ENCODE assay signal across 4 cellular contexts in the genomic region with DNA sequence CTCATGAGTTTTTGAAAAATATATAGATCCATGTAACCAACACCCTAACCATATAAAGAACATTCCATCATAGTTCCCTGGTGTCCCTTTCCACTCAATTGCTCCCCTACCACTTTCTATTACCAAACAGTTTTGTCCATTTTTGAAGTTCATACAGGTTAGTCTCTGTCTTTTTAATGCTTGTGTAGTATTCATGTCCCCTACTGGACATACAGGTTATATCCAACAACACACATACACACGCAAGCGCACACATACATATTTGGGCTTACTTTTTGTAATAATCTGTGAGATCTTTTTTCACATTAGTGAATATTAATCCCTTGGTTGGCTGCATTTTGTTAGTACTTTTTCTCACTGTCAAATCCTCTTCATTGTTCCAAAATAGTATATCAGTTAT.
TF ChIP-seq lines count a peak whose summit lies in the region.

No MANE protein-coding gene starts in this region.

TF ChIP-seq in SK-N-SH, 30 proteins besides CTCF, POLR2A, EP300 and RAD21:
- peak; percentile 27; the same call in 1 of the 2 replicates for TF ChIP-seq POLR2AphosphoS5 (IDR thresholded peaks at IDR 0.05; ENCODE audit: low read depth, low read length)
- no peak for TF ChIP-seq JUND (IDR thresholded peaks at IDR 0.05)

TF ChIP-seq in SK-N-SH treated with all-trans-retinoic acid at 6 μM for 48 hours, 23 proteins besides CTCF, POLR2A, EP300 and RAD21:
- TF ChIP-seq RARB (CRISPR knock-in tag; IDR thresholded peaks at IDR 0.05), result no peak
- TF ChIP-seq ARNTL (CRISPR knock-in tag; IDR thresholded peaks at IDR 0.05; ENCODE audit: borderline replicate concordance, low read depth), result no peak
- TF ChIP-seq GLIS3 (CRISPR knock-in tag; IDR thresholded peaks at IDR 0.05), result no peak
- no peak for TF ChIP-seq ZFP30 (CRISPR knock-in tag; IDR thresholded peaks at IDR 0.05)
- no peak for TF ChIP-seq TOX (CRISPR knock-in tag; IDR thresholded peaks at IDR 0.05; ENCODE audit: borderline replicate concordance)
- TF ChIP-seq CSDC2 (CRISPR knock-in tag; IDR thresholded peaks at IDR 0.05), result no peak
- TF ChIP-seq, protein P1, sequence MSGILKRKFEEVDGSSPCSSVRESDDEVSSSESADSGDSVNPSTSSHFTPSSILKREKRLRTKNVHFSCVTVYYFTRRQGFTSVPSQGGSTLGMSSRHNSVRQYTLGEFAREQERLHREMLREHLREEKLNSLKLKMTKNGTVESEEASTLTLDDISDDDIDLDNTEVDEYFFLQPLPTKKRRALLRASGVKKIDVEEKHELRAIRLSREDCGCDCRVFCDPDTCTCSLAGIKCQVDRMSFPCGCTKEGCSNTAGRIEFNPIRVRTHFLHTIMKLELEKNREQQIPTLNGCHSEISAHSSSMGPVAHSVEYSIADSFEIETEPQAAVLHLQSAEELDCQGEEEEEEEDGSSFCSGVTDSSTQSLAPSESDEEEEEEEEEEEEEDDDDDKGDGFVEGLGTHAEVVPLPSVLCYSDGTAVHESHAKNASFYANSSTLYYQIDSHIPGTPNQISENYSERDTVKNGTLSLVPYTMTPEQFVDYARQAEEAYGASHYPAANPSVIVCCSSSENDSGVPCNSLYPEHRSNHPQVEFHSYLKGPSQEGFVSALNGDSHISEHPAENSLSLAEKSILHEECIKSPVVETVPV (CRISPR knock-in tag; IDR thresholded peaks at IDR 0.05), result no peak
- TF ChIP-seq, protein P2, sequence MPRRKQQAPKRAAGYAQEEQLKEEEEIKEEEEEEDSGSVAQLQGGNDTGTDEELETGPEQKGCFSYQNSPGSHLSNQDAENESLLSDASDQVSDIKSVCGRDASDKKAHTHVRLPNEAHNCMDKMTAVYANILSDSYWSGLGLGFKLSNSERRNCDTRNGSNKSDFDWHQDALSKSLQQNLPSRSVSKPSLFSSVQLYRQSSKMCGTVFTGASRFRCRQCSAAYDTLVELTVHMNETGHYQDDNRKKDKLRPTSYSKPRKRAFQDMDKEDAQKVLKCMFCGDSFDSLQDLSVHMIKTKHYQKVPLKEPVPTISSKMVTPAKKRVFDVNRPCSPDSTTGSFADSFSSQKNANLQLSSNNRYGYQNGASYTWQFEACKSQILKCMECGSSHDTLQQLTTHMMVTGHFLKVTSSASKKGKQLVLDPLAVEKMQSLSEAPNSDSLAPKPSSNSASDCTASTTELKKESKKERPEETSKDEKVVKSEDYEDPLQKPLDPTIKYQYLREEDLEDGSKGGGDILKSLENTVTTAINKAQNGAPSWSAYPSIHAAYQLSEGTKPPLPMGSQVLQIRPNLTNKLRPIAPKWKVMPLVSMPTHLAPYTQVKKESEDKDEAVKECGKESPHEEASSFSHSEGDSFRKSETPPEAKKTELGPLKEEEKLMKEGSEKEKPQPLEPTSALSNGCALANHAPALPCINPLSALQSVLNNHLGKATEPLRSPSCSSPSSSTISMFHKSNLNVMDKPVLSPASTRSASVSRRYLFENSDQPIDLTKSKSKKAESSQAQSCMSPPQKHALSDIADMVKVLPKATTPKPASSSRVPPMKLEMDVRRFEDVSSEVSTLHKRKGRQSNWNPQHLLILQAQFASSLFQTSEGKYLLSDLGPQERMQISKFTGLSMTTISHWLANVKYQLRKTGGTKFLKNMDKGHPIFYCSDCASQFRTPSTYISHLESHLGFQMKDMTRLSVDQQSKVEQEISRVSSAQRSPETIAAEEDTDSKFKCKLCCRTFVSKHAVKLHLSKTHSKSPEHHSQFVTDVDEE (CRISPR knock-in tag; IDR thresholded peaks at IDR 0.05), result no peak
- TF ChIP-seq OSR1 (CRISPR knock-in tag; IDR thresholded peaks at IDR 0.05), result no peak
- TF ChIP-seq ZFP3 (CRISPR knock-in tag; IDR thresholded peaks at IDR 0.05), result no peak
- TF ChIP-seq TCF4 (CRISPR knock-in tag; IDR thresholded peaks at IDR 0.05; ENCODE audit: borderline replicate concordance), result no peak
- no peak for TF ChIP-seq ESRRG (CRISPR knock-in tag; IDR thresholded peaks at IDR 0.05)
- no peak for TF ChIP-seq ZNF8 (CRISPR knock-in tag; IDR thresholded peaks at IDR 0.05)

TF ChIP-seq in A549, 52 proteins besides CTCF, POLR2A, EP300 and RAD21:
- TF ChIP-seq ZC3H11A (IDR thresholded peaks at IDR 0.05) (no peak), HOXA7 (CRISPR knock-in tag; IDR thresholded peaks at IDR 0.05) (0 out of 2 replicates have a peak, but pooled peaks have one; percentile 31), JUN (IDR thresholded peaks at IDR 0.05) (0 out of 5 replicates have a peak, but pooled peaks of 1 of the 2 experiments have one; percentile 27)
- TF ChIP-seq, protein P3, sequence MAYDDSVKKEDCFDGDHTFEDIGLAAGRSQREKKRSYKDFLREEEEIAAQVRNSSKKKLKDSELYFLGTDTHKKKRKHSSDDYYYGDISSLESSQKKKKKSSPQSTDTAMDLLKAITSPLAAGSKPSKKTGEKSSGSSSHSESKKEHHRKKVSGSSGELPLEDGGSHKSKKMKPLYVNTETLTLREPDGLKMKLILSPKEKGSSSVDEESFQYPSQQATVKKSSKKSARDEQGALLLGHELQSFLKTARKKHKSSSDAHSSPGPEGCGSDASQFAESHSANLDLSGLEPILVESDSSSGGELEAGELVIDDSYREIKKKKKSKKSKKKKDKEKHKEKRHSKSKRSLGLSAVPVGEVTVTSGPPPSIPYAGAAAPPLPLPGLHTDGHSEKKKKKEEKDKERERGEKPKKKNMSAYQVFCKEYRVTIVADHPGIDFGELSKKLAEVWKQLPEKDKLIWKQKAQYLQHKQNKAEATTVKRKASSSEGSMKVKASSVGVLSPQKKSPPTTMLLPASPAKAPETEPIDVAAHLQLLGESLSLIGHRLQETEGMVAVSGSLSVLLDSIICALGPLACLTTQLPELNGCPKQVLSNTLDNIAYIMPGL (CRISPR knock-in tag; IDR thresholded peaks at IDR 0.05; ENCODE audit: borderline replicate concordance), result no peak

TF ChIP-seq in K562, 482 proteins besides CTCF, POLR2A, EP300 and RAD21:
- 0 out of 2 replicates have a peak, but pooled peaks have one; percentile 17 for TF ChIP-seq SUPT5H (IDR thresholded peaks at IDR 0.05)
- TF ChIP-seq ZNF354B (CRISPR knock-in tag; IDR thresholded peaks at IDR 0.05), result no peak
- TF ChIP-seq, protein P4, sequence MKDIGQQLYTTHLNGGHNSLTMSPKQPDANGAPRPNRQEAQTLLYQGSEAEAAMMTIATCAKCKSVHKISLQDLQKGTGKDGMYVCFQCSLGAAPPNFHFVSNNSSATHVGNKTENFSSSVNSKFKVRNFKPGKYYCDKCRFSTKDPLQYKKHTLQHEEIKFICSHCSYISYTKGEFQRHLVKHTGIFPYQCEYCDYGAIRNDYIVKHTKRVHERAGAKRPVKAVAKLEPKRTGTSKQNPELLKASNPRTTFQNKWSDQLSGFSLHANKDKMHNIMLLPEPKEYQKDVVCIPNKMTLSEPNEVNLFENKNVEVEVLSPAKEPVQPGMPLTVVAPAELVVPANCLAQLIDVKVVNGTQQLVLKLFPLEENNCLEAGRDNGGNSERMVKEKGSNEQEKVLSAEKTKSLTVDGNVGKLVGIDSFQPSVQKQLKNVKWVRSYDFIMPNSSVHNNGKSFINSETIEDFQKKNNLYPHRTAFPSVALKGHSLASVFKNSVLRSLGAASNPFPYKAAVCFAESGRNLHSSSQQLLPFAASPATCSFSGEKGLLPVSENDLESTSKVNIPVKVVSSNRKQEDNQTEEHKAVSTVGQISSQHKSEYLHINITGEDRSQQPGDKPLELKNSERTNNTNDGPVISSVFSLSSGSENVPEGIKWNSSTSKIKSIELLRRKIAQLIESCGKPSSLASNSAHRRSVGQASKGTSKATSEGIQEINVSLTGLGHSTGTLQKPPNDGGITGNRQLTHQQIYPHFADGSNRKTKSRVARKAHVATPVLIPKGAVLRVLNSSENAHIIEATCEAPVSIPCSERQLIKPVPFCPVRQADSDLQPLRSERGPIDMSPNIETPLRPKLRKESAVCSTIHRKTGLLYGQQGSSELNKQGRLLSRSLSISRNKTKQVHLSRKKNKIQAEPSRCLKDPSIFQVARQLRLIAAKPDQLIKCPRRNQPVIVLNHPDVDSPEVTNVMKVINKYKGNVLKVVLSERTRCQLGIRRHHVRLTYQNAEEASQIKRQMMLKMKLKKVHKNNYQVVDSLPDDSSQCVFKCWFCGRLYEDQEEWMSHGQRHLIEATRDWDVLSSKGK (CRISPR knock-in tag; IDR thresholded peaks at IDR 0.05), result no peak
